Comparison of ENCODE assay signal across 15 cellular contexts in the genomic region with DNA sequence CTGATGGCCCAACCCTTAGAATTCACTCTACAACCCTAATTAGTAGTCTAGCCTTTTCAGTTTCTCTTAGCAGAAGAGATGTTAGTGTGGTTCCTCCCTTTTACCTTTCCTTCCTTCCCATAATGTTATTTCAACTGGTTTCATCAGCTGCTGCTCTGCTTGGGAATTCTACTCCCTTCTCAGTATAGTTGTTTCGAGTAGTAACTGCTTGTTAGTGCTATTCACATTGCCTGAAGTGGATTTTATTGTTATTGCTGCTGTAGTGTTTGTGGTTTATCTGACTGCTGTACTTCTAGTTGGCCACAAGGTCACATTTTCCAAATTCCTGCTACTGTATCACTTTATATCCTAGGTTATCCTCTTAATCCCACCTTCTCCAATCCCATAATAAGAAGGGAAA. TPM values are rescaled to one million over a fixed set of nuclear protein-coding genes. Genes with fewer than 3 reads are reported as not detected.
A peak's percentile ranks its signal among the peaks of the same experiment; 100 is the strongest.
DNase-seq lines count a peak whose midpoint lies in the region; TF ChIP-seq lines count a peak whose summit lies in the region.
"Had no signal": no experiment of that assay in that cellular context is flagged by ENCODE, and none has a peak within 500 bp of the region (broad histone marks: within the 10 kb centered on the region; RNA-seq: fewer than 3 reads in every experiment).

No MANE protein-coding gene starts in this region.

- no peaks in the 10 kb centered on the region for H3K36me3 ChIP-seq in GM23248 (ENCODE audit: low read depth)
- H3K36me3 ChIP-seq in endodermal cell (ENCODE audit: control insufficient read depth, insufficient read depth, low read length), result no peaks in the 10 kb centered on the region
- H3K36me3 ChIP-seq: ascending aorta, heart left ventricle, left ventricle myocardium inferior had no signal

- H3K27me3 ChIP-seq in GM23248 (replicated peaks; ENCODE audit: insufficient read depth) (no peaks in the 10 kb centered on the region), endodermal cell (ENCODE audit: control insufficient read depth, insufficient read depth, low read length, poor library complexity, severe bottlenecking) (no peaks in the 10 kb centered on the region)
- H3K27me3 ChIP-seq: ascending aorta, heart left ventricle had no signal

- H3K9ac ChIP-seq in GM23248, result no peak overlapping the region
- no peak overlapping the region for H3K9ac ChIP-seq in endodermal cell (ENCODE audit: extremely low read depth, low read length, poor library complexity, severe bottlenecking)

- H3K9me3 Mint-ChIP-seq in endodermal cell, result no peaks in the 10 kb centered on the region
- H3K9me3 Mint-ChIP-seq in osteocyte (ENCODE audit: unreplicated experiment), result no peaks in the 10 kb centered on the region
- peaks cover 9% of the 10 kb centered on the region for H3K9me3 Mint-ChIP-seq in activated CD4-positive, alpha-beta T cell treated with anti-CD3 and anti-CD28 coated beads, Interleukin-2, amount 10 ng/mL, durations not matched to agents 24 days and 14 days
- peaks cover 4% of the 10 kb centered on the region for H3K9me3 Mint-ChIP-seq in mesothelial cell of epicardium
- H3K9me3 Mint-ChIP-seq: activated T-cell treated with anti-CD3 and anti-CD28 coated beads, Interleukin-2, amount 50 U/mL, for 24 hours had no signal

- 0 out of 2 replicates have a peak, but pooled peaks cover 6% of the 10 kb centered on the region for H3K9me2 ChIP-seq in GM23248 (ENCODE audit: insufficient read depth)

- H3K4me3 ChIP-seq in GM23248 (no peak overlapping the region), endodermal cell (ENCODE audit: low read length) (no peak overlapping the region)
- H3K4me3 ChIP-seq: ascending aorta, heart left ventricle, left ventricle myocardium inferior had no signal

- no peaks in the 10 kb centered on the region for H3K79me2 ChIP-seq in GM23248 (ENCODE audit: insufficient read depth)

- H3K27ac ChIP-seq in GM23248 (no peak overlapping the region), endodermal cell (ENCODE audit: low read depth, low read length) (no peak overlapping the region)
- H3K27ac ChIP-seq: ascending aorta, heart left ventricle, left ventricle myocardium inferior had no signal

- H3F3A ChIP-seq in GM23248 (ENCODE audit: insufficient read depth), result no peaks in the 10 kb centered on the region

- peaks cover 2% of the 10 kb centered on the region for H3K36me3 Mint-ChIP-seq in endodermal cell (ENCODE audit: low read depth)
- H3K36me3 Mint-ChIP-seq in osteocyte (ENCODE audit: unreplicated experiment), result no peaks in the 10 kb centered on the region
- no peaks in the 10 kb centered on the region for H3K36me3 Mint-ChIP-seq in activated CD4-positive, alpha-beta T cell treated with anti-CD3 and anti-CD28 coated beads, Interleukin-2, amount 10 ng/mL, durations not matched to agents 24 days and 14 days (ENCODE audit: low read depth)
- no peaks in the 10 kb centered on the region for H3K36me3 Mint-ChIP-seq in mesothelial cell of epicardium

- H3K27me3 Mint-ChIP-seq in endodermal cell (ENCODE audit: insufficient read depth), result no peaks in the 10 kb centered on the region
- H3K27me3 Mint-ChIP-seq in osteocyte (ENCODE audit: unreplicated experiment), result no peaks in the 10 kb centered on the region
- H3K27me3 Mint-ChIP-seq in activated CD4-positive, alpha-beta T cell treated with anti-CD3 and anti-CD28 coated beads, Interleukin-2, amount 10 ng/mL, durations not matched to agents 24 days and 14 days, result no peaks in the 10 kb centered on the region
- H3K27me3 Mint-ChIP-seq in mesothelial cell of epicardium (ENCODE audit: low read depth), result no peaks in the 10 kb centered on the region
- H3K27me3 Mint-ChIP-seq: activated T-cell treated with anti-CD3 and anti-CD28 coated beads, Interleukin-2, amount 50 U/mL, for 24 hours had no signal

- DNase-seq in GM23248 (peak; percentile 8), NCI-H82 (lab: John Stamatoyannopoulos, UW) (peak; percentile 34), endodermal cell (no peak), osteocyte (ENCODE audit: extremely low spot score, unreplicated experiment) (no peak), AG08396 (ENCODE audit: low spot score) (no peak), UCSD-AML1 (lab: John Stamatoyannopoulos, UW; ENCODE audit: unreplicated experiment) (no peak), mesothelial cell of epicardium (ENCODE audit: low spot score in 2 of 2, unreplicated experiment in 2 of 2) (no peak)
- DNase-seq in activated CD4-positive, alpha-beta T cell treated with anti-CD3 and anti-CD28 coated beads, Interleukin-2, amount 10 ng/mL, durations not matched to agents 24 days and 14 days, result no peak
- DNase-seq: activated T-cell treated with anti-CD3 and anti-CD28 coated beads, Interleukin-2, amount 50 U/mL, for 24 hours; GDM1; HCEC 1CT; heart left ventricle; left ventricle myocardium inferior; PC-3 had no signal

- H3K27ac Mint-ChIP-seq in endodermal cell (no peak overlapping the region), osteocyte (ENCODE audit: unreplicated experiment) (peak overlapping the region; percentile 62), mesothelial cell of epicardium (no peak overlapping the region)
- no peak overlapping the region for H3K27ac Mint-ChIP-seq in activated CD4-positive, alpha-beta T cell treated with anti-CD3 and anti-CD28 coated beads, Interleukin-2, amount 10 ng/mL, durations not matched to agents 24 days and 14 days
- H3K27ac Mint-ChIP-seq: activated T-cell treated with anti-CD3 and anti-CD28 coated beads, Interleukin-2, amount 50 U/mL, for 24 hours had no signal

- H2AFZ ChIP-seq in GM23248, result no peak overlapping the region

- intact Hi-C loops in activated CD4-positive, alpha-beta T cell treated with anti-CD3 and anti-CD28 coated beads, Interleukin-2, amount 10 ng/mL, durations not matched to agents 24 days and 14 days (cut with micrococcal nuclease), result no loop called here

- no peaks in the 10 kb centered on the region for H4K20me1 ChIP-seq in GM23248 (ENCODE audit: insufficient read depth)

- H3K4me1 ChIP-seq in GM23248 (ENCODE audit: insufficient read depth) (no peaks in the 10 kb centered on the region), endodermal cell (ENCODE audit: control insufficient read depth, insufficient read depth, low read length) (peaks cover 4% of the 10 kb centered on the region)
- H3K4me1 ChIP-seq: ascending aorta, heart left ventricle, left ventricle myocardium inferior had no signal

- H3K4me1 Mint-ChIP-seq in endodermal cell, result peaks cover 25% of the 10 kb centered on the region
- peaks cover 8% of the 10 kb centered on the region for H3K4me1 Mint-ChIP-seq in osteocyte (ENCODE audit: unreplicated experiment)
- H3K4me1 Mint-ChIP-seq in activated CD4-positive, alpha-beta T cell treated with anti-CD3 and anti-CD28 coated beads, Interleukin-2, amount 10 ng/mL, durations not matched to agents 24 days and 14 days, result no peaks in the 10 kb centered on the region
- H3K4me1 Mint-ChIP-seq in mesothelial cell of epicardium, result no peaks in the 10 kb centered on the region

- H3K9me3 ChIP-seq in GM23248 (ENCODE audit: low read depth) (no peaks in the 10 kb centered on the region), endodermal cell (ENCODE audit: control insufficient read depth, low read length) (no peaks in the 10 kb centered on the region)
- H3K9me3 ChIP-seq: ascending aorta, heart left ventricle, left ventricle myocardium inferior had no signal

- TF ChIP-seq CTCF in endodermal cell (conservative IDR thresholded peaks at IDR 0.05) (peak; percentile 60), osteocyte (IDR thresholded peaks at IDR 0.05) (no peak), mesothelial cell of epicardium (IDR thresholded peaks at IDR 0.05; ENCODE audit: unreplicated experiment) (no peak)

- 94 to 100% methylated on average over 1 of the region's 1 CpG for WGBS in GM23248 (ENCODE audit: low coverage in 1 of 2, low lambda C conversion rate in 2 of 2, missing lambda C conversion rate in 2 of 2), 2 experiments
- 100% methylated on average over 1 of the region's 1 CpG; no CpG with 5 or more reads in 1 of the 2 experiments for WGBS in endodermal cell (ENCODE audit: insufficient coverage in 1 of 2, insufficient read length in 1 of 2), 2 experiments

- in situ Hi-C loops in GM23248 (cut with MboI), result no loop called here

- H3K4me3 Mint-ChIP-seq in endodermal cell (no peak overlapping the region), osteocyte (ENCODE audit: unreplicated experiment) (no peak overlapping the region), mesothelial cell of epicardium (no peak overlapping the region)
- H3K4me3 Mint-ChIP-seq in activated CD4-positive, alpha-beta T cell treated with anti-CD3 and anti-CD28 coated beads, Interleukin-2, amount 10 ng/mL, durations not matched to agents 24 days and 14 days, result no peak overlapping the region
- H3K4me3 Mint-ChIP-seq: activated T-cell treated with anti-CD3 and anti-CD28 coated beads, Interleukin-2, amount 50 U/mL, for 24 hours had no signal

- no peak overlapping the region for H3K4me2 ChIP-seq in GM23248 (ENCODE audit: unreplicated experiment)

RNA-seq across cellular contexts. Expression of a gene that starts 29.7 kb away (rescaled TPM):
- total RNA-seq in GM23248 (2014; rRNA removed; shearing (Covaris generic)), result 39.6 and 42.5 TPM in 2 replicates
- polyA plus RNA-seq in GM23248 (2016; fragmentation: Nextera tagmentation; extraction: Ambion mirVana), result 58.8 and 61.5 TPM in 2 replicates
- total RNA-seq in endodermal cell (10 to 100 TPM; 54.7 to 61.2 TPM), osteocyte (53.0 and 53.1 TPM in 2 replicates), mesothelial cell of epicardium (49.0 to 51.2 TPM (median 50.9 TPM) in 3 replicates)
- polyA plus RNA-seq in endodermal cell (2013, experiment 1 of 2), result 39.9 TPM
- polyA plus RNA-seq in endodermal cell (2013, experiment 2 of 2), result 38.9 TPM
- total RNA-seq in activated CD4-positive, alpha-beta T cell treated with anti-CD3 and anti-CD28 coated beads, Interleukin-2, amount 10 ng/mL, durations not matched to agents 24 days and 14 days, result 82.9 and 92.8 TPM in 2 replicates

Comparison
In these comparisons a context has a peak if more than half of its experiments do, and no peak if none do; other contexts are left out.
1. DNase-seq: peak in GM23248 (single experiment) and NCI-H82 (single experiment); none in endodermal cell (single experiment), osteocyte (single experiment), AG08396 (single experiment), UCSD-AML1 (single experiment), activated CD4-positive, alpha-beta T cell treated with anti-CD3 and anti-CD28 coated beads, Interleukin-2, amount 10 ng/mL, durations not matched to agents 24 days and 14 days (single experiment) and mesothelial cell of epicardium (0 of 2).